ENCODE assay signal across 24 cellular contexts in the genomic region with DNA sequence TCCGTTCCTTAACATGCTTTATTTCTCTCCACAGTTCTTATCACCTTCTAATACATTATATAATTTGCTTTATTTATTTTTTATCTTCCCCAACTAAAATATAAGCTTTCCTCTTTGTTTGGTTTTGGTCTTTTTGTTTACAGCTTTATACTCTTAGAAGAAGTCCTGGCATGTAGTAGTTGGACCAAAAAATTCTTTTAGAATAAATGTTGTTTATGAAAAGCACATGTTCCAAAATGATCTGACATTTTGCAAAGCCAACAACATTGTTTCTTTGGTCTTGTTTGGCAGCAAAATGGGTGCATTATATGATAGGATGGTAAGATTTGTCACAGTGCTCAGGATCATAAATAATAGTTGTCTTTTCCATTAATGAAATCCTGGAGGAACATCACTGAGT.
"Had no signal": no experiment of that assay in that cellular context is flagged by ENCODE, and none has a peak within 500 bp of the region (broad histone marks: within the 10 kb centered on the region; RNA-seq: fewer than 3 reads in every experiment).

No MANE protein-coding gene starts in this region.

- H3K9ac ChIP-seq: neural progenitor cell, parathyroid adenoma had no signal

- DNase-seq: occipital lobe; ovary; posterior cingulate gyrus; psoas muscle; right cardiac atrium; right lobe of liver; sigmoid colon; small intestine; stimulated activated CD4-positive, alpha-beta T cell treated with anti-CD3 and anti-CD28 coated beads, Interleukin-15, amount 100 ng/mL, for 24 hours; stimulated activated CD4-positive, alpha-beta T cell treated with anti-CD3 and anti-CD28 coated beads, Interleukin-2, amount 100 ng/mL, for 24 hours; stimulated activated CD4-positive, alpha-beta T cell treated with anti-CD3 and anti-CD28 coated beads, Interleukin-2, amount 100 ng/mL, for 48 hours; stimulated activated CD4-positive, alpha-beta T cell treated with anti-CD3 and anti-CD28 coated beads, Interleukin-4, amount 100 ng/mL, for 24 hours; stimulated activated naive B cell treated with anti-CD40 and anti-IgM and Interleukin-4, amounts not matched to agents 10 μg/mL and 1 μg/mL and 100 μg/mL, for 72 hours; stimulated activated naive CD4-positive, alpha-beta T cell treated with Interleukin-2 at 50 U/mL for 16 hours; stomach; thyroid gland; trophoblast cell; upper lobe of left lung had no signal

- ATAC-seq: psoas muscle; right cardiac atrium; right lobe of liver; stimulated activated effector memory CD8-positive, alpha-beta T cell treated with anti-CD3 and anti-CD28 coated beads, Interleukin-12 subunit alpha, Interleukin-12 subunit beta, amount 100 ng/mL, for 72 hours; stimulated activated naive B cell treated with anti-CD40 and anti-IgM and Interleukin-4, amounts not matched to agents 10 μg/mL and 1 μg/mL and 100 μg/mL, for 72 hours had no signal

- H3K4me1 ChIP-seq: neural progenitor cell, parathyroid adenoma, psoas muscle, right lobe of liver, sigmoid colon, stomach, thyroid gland, upper lobe of left lung, vagina had no signal

- H3K27me3 ChIP-seq: neural progenitor cell, ovary, right lobe of liver, sigmoid colon, stomach, thyroid gland, tibial nerve, upper lobe of left lung, vagina had no signal

- H3K9me3 ChIP-seq: ovary, psoas muscle, right lobe of liver, sigmoid colon, stomach, thoracic aorta, thyroid gland, tibial nerve, upper lobe of left lung, vagina had no signal

- H3K4me3 ChIP-seq: neural progenitor cell, ovary, psoas muscle, right lobe of liver, sigmoid colon, stomach, thoracic aorta, thyroid gland, tibial nerve, upper lobe of left lung, vagina had no signal

- H2AFZ ChIP-seq: neural progenitor cell, parathyroid adenoma had no signal

- H3K36me3 ChIP-seq: neural progenitor cell, ovary, right lobe of liver, sigmoid colon, stomach, thoracic aorta, thyroid gland, tibial nerve, upper lobe of left lung, vagina had no signal

- H3K27ac ChIP-seq: neural progenitor cell, ovary, parathyroid adenoma, psoas muscle, right lobe of liver, sigmoid colon, stomach, thoracic aorta, thyroid gland, tibial nerve, upper lobe of left lung, vagina had no signal

- H3K4me2 ChIP-seq: neural progenitor cell had no signal
